ENCODE assay signal across 25 cellular contexts in the genomic region with DNA sequence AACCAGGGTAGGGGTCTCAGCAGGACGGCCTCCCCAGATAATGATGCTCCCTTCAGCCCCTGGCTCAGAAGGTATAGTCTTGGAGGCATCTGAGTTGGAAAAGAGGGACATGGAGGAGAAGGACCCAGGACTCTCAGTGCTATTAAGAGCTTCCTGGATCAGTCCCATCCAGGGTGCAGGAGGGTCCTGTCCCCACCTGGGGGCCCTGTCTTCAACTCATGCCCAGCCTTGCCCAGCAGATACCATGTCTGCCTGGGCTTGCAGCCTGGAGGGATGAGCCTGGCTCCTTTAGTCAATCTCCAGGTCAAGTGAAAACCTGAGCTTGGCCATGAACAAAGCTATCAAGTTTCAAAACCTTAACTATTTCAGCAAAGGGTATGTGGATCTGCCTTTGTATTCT.
A peak's percentile ranks its signal among the peaks of the same experiment; 100 is the strongest.
DNase-seq lines count a peak whose midpoint lies in the region; ATAC-seq, FAIRE-seq and TF ChIP-seq lines count a peak whose summit lies in the region.
"Had no signal": no experiment of that assay in that cellular context is flagged by ENCODE, and none has a peak within 500 bp of the region (broad histone marks: within the 10 kb centered on the region; RNA-seq: fewer than 3 reads in every experiment).

No MANE protein-coding gene starts in this region.

- no peaks in the 10 kb centered on the region for H3K9me3 ChIP-seq in BE2C
- H3K9me3 ChIP-seq: sigmoid colon, suprapubic skin, uterus had no signal

- no peak for ATAC-seq in activated T-helper 17 cell treated with anti-CD3 and anti-CD28 coated beads, Interleukin-2, amount 50 U/mL, for 72 hours (replicated peaks)
- no peak for ATAC-seq in memory B cell (ENCODE audit: low read depth)
- ATAC-seq: activated CD8-positive, alpha-beta memory T cell treated with anti-CD3 and anti-CD28 coated beads, Interleukin-2, amount 10 ng/mL, durations not matched to agents 7 days and 5 days; left colon had no signal

- no peaks in the 10 kb centered on the region for H3K36me3 ChIP-seq in BE2C
- H3K36me3 ChIP-seq: sigmoid colon, suprapubic skin, uterus had no signal

- no peaks in the 10 kb centered on the region for H3K36me3 Mint-ChIP-seq in activated T-helper 17 cell treated with anti-CD3 and anti-CD28 coated beads, Interleukin-2, amount 50 U/mL, for 72 hours (ENCODE audit: low read depth)
- peaks cover 5% of the 10 kb centered on the region for H3K36me3 Mint-ChIP-seq in memory B cell
- peaks cover 15% of the 10 kb centered on the region for H3K36me3 Mint-ChIP-seq in activated CD4-positive, alpha-beta memory T cell treated with anti-CD3 and anti-CD28 coated beads, Interleukin-2, amount 10 ng/mL, durations not matched to agents 7 days and 5 days (ENCODE audit: low read depth)

- TF ChIP-seq CTCF in BE2C (IDR thresholded peaks at IDR 0.05; ENCODE audit: low read depth, low read length) = 0 out of 2 replicates have a peak, but pooled peaks have one; percentile 1
- TF ChIP-seq CTCF in GM12874 (IDR thresholded peaks at IDR 0.05; ENCODE audit: insufficient read depth, low read depth, low read length) = peak; percentile 2; the same call in 1 of the 2 replicates

- H3K4me1 Mint-ChIP-seq in activated T-helper 17 cell treated with anti-CD3 and anti-CD28 coated beads, Interleukin-2, amount 50 U/mL, for 72 hours = peaks cover 19% of the 10 kb centered on the region
- peaks cover 36% of the 10 kb centered on the region for H3K4me1 Mint-ChIP-seq in memory B cell
- peaks cover 45% of the 10 kb centered on the region for H3K4me1 Mint-ChIP-seq in activated CD4-positive, alpha-beta memory T cell treated with anti-CD3 and anti-CD28 coated beads, Interleukin-2, amount 10 ng/mL, durations not matched to agents 7 days and 5 days

- no peak for FAIRE-seq in RCC 7860 (lab: Jason Lieb, UNC)

- no peaks in the 10 kb centered on the region for H3K4me1 ChIP-seq in BE2C
- H3K4me1 ChIP-seq: uterus had no signal

- no peaks in the 10 kb centered on the region for H3K27me3 Mint-ChIP-seq in activated T-helper 17 cell treated with anti-CD3 and anti-CD28 coated beads, Interleukin-2, amount 50 U/mL, for 72 hours
- H3K27me3 Mint-ChIP-seq in memory B cell = no peaks in the 10 kb centered on the region
- no peaks in the 10 kb centered on the region for H3K27me3 Mint-ChIP-seq in activated CD4-positive, alpha-beta memory T cell treated with anti-CD3 and anti-CD28 coated beads, Interleukin-2, amount 10 ng/mL, durations not matched to agents 7 days and 5 days
- H3K27me3 Mint-ChIP-seq: activated CD8-positive, alpha-beta memory T cell treated with anti-CD3 and anti-CD28 coated beads, Interleukin-2, amount 10 ng/mL, durations not matched to agents 7 days and 5 days; progenitor cell of endocrine pancreas had no signal

- no peak overlapping the region for H3K4me3 Mint-ChIP-seq in activated T-helper 17 cell treated with anti-CD3 and anti-CD28 coated beads, Interleukin-2, amount 50 U/mL, for 72 hours
- no peak overlapping the region for H3K4me3 Mint-ChIP-seq in memory B cell
- no peak overlapping the region for H3K4me3 Mint-ChIP-seq in activated CD4-positive, alpha-beta memory T cell treated with anti-CD3 and anti-CD28 coated beads, Interleukin-2, amount 10 ng/mL, durations not matched to agents 7 days and 5 days
- H3K4me3 Mint-ChIP-seq: activated CD8-positive, alpha-beta memory T cell treated with anti-CD3 and anti-CD28 coated beads, Interleukin-2, amount 10 ng/mL, durations not matched to agents 7 days and 5 days; activated T-helper 1 cell treated with anti-CD3 and anti-CD28 coated beads, Interleukin-12 subunit alpha, Interleukin-12 subunit beta, Interleukin-2, Interleukin-4 antibody, amounts not matched to agents 30 ng/mL and 10 ng/mL and 1 ng/mL, durations not matched to agents 14 hours and 24 hours and 36 hours; mesothelial cell of epicardium had no signal

- H3K9me3 Mint-ChIP-seq in activated T-helper 17 cell treated with anti-CD3 and anti-CD28 coated beads, Interleukin-2, amount 50 U/mL, for 72 hours = peaks cover 4% of the 10 kb centered on the region
- peaks cover 3% of the 10 kb centered on the region for H3K9me3 Mint-ChIP-seq in memory B cell
- peaks cover 18% of the 10 kb centered on the region for H3K9me3 Mint-ChIP-seq in activated CD4-positive, alpha-beta memory T cell treated with anti-CD3 and anti-CD28 coated beads, Interleukin-2, amount 10 ng/mL, durations not matched to agents 7 days and 5 days
- H3K9me3 Mint-ChIP-seq: mesothelial cell of epicardium had no signal

- H3K4me3 ChIP-seq in BE2C (ENCODE audit: low read depth, low read length) = no peak overlapping the region
- H3K4me3 ChIP-seq: sigmoid colon, suprapubic skin, uterus had no signal

- DNase-seq in BE2C = no peak
- DNase-seq in memory B cell (ENCODE audit: low spot score in 2 of 2) = no peak
- DNase-seq in hepatic stellate cell (ENCODE audit: low spot score) = no peak
- no peak for DNase-seq in T-helper 2 cell
- no peak for DNase-seq in activated CD4-positive, alpha-beta memory T cell treated with anti-CD3 and anti-CD28 coated beads, Interleukin-2, amount 10 ng/mL, durations not matched to agents 7 days and 5 days
- DNase-seq in RCC 7860 (ENCODE audit: low spot score) = no peak
- DNase-seq: activated CD4-positive, alpha-beta T cell treated with anti-CD3 and anti-CD28 coated beads for 48 hours; activated CD8-positive, alpha-beta memory T cell treated with anti-CD3 and anti-CD28 coated beads, Interleukin-2, amount 10 ng/mL, durations not matched to agents 7 days and 5 days; DMS153; GDM1; Karpas-422; left colon; NCI-H1092; NCI-H187 treated with DMSO at 0.1 percent for 48 hours; NCI-H345; OCI-M1; SHP77; sigmoid colon; uterus had no signal

- H3K27ac Mint-ChIP-seq in activated T-helper 17 cell treated with anti-CD3 and anti-CD28 coated beads, Interleukin-2, amount 50 U/mL, for 72 hours = peak overlapping the region; percentile 32
- H3K27ac Mint-ChIP-seq in memory B cell = peak overlapping the region; percentile 19
- no peak overlapping the region for H3K27ac Mint-ChIP-seq in activated CD4-positive, alpha-beta memory T cell treated with anti-CD3 and anti-CD28 coated beads, Interleukin-2, amount 10 ng/mL, durations not matched to agents 7 days and 5 days
- H3K27ac Mint-ChIP-seq: activated CD8-positive, alpha-beta memory T cell treated with anti-CD3 and anti-CD28 coated beads, Interleukin-2, amount 10 ng/mL, durations not matched to agents 7 days and 5 days; activated T-helper 1 cell treated with anti-CD3 and anti-CD28 coated beads, Interleukin-12 subunit alpha, Interleukin-12 subunit beta, Interleukin-2, Interleukin-4 antibody, amounts not matched to agents 30 ng/mL and 10 ng/mL and 1 ng/mL, durations not matched to agents 14 hours and 24 hours and 36 hours; mesothelial cell of epicardium; progenitor cell of endocrine pancreas had no signal

- POLR2A ChIA-PET in activated CD4-positive, alpha-beta memory T cell treated with anti-CD3 and anti-CD28 coated beads, Interleukin-2, amount 10 ng/mL, durations not matched to agents 7 days and 5 days (lab: Charles Lee) = no interaction called here

- H3K27me3 ChIP-seq in BE2C = no peaks in the 10 kb centered on the region
- H3K27me3 ChIP-seq: sigmoid colon, suprapubic skin, uterus had no signal

- CTCF ChIA-PET in activated CD4-positive, alpha-beta memory T cell treated with anti-CD3 and anti-CD28 coated beads, Interleukin-2, amount 10 ng/mL, durations not matched to agents 7 days and 5 days (lab: Charles Lee) = interaction anchor here (1.1 kb wide), 1 partner anchor 46 kb away, joined by 3 read pairs; no protein-coding TSS in a partner anchor
